Comparison of ENCODE assay signal across 8 cellular contexts in the genomic region with DNA sequence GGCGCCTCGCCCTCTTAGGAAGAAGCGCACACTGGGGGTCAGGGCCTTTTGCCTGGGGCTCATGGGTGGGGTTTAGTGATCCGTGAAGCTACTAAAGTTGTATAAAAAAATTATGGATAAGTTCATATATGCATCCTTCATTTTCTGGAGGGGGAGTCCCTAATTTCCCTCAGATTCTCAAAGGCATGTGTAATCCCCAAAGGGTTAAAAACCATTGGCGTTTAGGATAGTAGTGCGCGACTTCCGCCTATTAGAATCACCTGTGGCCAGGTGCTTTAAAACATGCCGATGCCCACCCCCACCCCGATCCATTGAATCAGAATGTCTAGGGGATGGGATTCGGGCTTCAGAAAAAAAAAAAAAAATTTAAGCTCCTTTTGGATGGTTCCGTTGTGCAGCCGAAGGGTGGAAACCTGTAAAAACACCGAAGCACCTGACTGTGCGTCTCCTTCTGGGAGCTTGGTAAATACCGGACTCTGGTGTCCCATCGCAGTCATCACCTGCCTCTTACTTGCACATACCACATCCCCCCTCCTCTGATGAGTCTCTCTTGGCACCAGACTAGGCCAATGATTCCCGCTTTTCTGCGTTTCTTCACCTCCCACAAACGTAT. TPM values are rescaled to one million over a fixed set of nuclear protein-coding genes. Genes with fewer than 3 reads are reported as not detected.
A peak's percentile ranks its signal among the peaks of the same experiment; 100 is the strongest.
DNase-seq lines count a peak whose midpoint lies in the region; ATAC-seq lines count a peak whose summit lies in the region.

No MANE protein-coding gene starts in this region.

- H3K27me3 ChIP-seq in Karpas-422 (ENCODE audit: low read length) (no peaks in the 10 kb centered on the region), muscle layer of colon (ENCODE audit: control insufficient read depth in 1 of 2, insufficient read depth in 2 of 2, low read length in 2 of 2) (no peaks in the 10 kb centered on the region)

- peaks cover 21% of the 10 kb centered on the region for H3K36me3 Mint-ChIP-seq in dendritic cell treated with granulocyte-macrophage colony-stimulating factor and Interleukin-4, amounts not matched to agents 40 ng/mL and 50 ng/mL, for 4 days (ENCODE audit: low read depth)

- DNase-seq in G401 (ENCODE audit: low spot score) (peak; percentile 67), Karpas-422 (no peak), activated gamma-delta T cell treated with Interleukin-2 at 50 U/mL for 16 hours (no peak), GOT3 (lab: John Stamatoyannopoulos, UW) (no peak), LoVo (ENCODE audit: low spot score) (no peak)

- H3K4me1 ChIP-seq in Karpas-422 (ENCODE audit: low read length) (peaks cover 21% of the 10 kb centered on the region), muscle layer of colon (ENCODE audit: insufficient read depth, low read length) (peaks cover 12% of the 10 kb centered on the region)

- peak overlapping the region; percentile 90 for H3K27ac Mint-ChIP-seq in dendritic cell treated with granulocyte-macrophage colony-stimulating factor and Interleukin-4, amounts not matched to agents 40 ng/mL and 50 ng/mL, for 4 days

- H3K27ac ChIP-seq in Karpas-422 (ENCODE audit: low read length) (peak overlapping the region; percentile 64), muscle layer of colon (ENCODE audit: low read depth, low read length) (peak overlapping the region; percentile 96)

- in situ Hi-C loops in G401 (cut with HindIII; ENCODE audit: low sequenced_read_pairs), result no loop called here

- H3K4me1 Mint-ChIP-seq in dendritic cell treated with granulocyte-macrophage colony-stimulating factor and Interleukin-4, amounts not matched to agents 40 ng/mL and 50 ng/mL, for 4 days (ENCODE audit: low read depth), result peaks cover 38% of the 10 kb centered on the region

- peaks cover 17% of the 10 kb centered on the region for H3K79me2 ChIP-seq in Karpas-422 (ENCODE audit: low read length)

- H3K36me3 ChIP-seq in Karpas-422 (ENCODE audit: insufficient read depth, low read length), result peaks cover 11% of the 10 kb centered on the region; the same call in 1 of the 2 replicates
- H3K36me3 ChIP-seq in muscle layer of colon (ENCODE audit: insufficient read depth, low read length), result peaks cover 5% of the 10 kb centered on the region

- H4K20me1 ChIP-seq in Karpas-422 (ENCODE audit: insufficient read depth, low read depth, low read length), result no peaks in the 10 kb centered on the region

- peak overlapping the region; percentile 81 for H3K4me3 Mint-ChIP-seq in dendritic cell treated with granulocyte-macrophage colony-stimulating factor and Interleukin-4, amounts not matched to agents 40 ng/mL and 50 ng/mL, for 4 days

- peak overlapping the region; percentile 95 for H3K4me2 ChIP-seq in Karpas-422 (ENCODE audit: low read depth, low read length, poor library complexity, severe bottlenecking)

- H3K4me3 ChIP-seq in Karpas-422 (ENCODE audit: low read length) (peak overlapping the region; percentile 99), muscle layer of colon (ENCODE audit: low read depth in 1 of 2, low read length in 2 of 2) (peak overlapping the region; percentile 80 to 85)

- no peaks in the 10 kb centered on the region for H3K9me3 Mint-ChIP-seq in dendritic cell treated with granulocyte-macrophage colony-stimulating factor and Interleukin-4, amounts not matched to agents 40 ng/mL and 50 ng/mL, for 4 days

- H3K27me3 Mint-ChIP-seq in dendritic cell treated with granulocyte-macrophage colony-stimulating factor and Interleukin-4, amounts not matched to agents 40 ng/mL and 50 ng/mL, for 4 days, result no peaks in the 10 kb centered on the region

- H3K9me3 ChIP-seq in Karpas-422 (ENCODE audit: low read length) (no peaks in the 10 kb centered on the region), muscle layer of colon (ENCODE audit: low read length) (no peaks in the 10 kb centered on the region)

- H2AFZ ChIP-seq in Karpas-422 (ENCODE audit: low read length), result peak overlapping the region; percentile 97

- ATAC-seq in HG03469 (IDR thresholded peaks at IDR 0.05; ENCODE audit: unreplicated experiment), result no peak

- H3K9ac ChIP-seq in Karpas-422 (ENCODE audit: low read length) (peak overlapping the region; percentile 96), muscle layer of colon (ENCODE audit: low read length) (peak overlapping the region; percentile 89)

- H3K9me2 ChIP-seq in Karpas-422 (replicated peaks; ENCODE audit: insufficient read depth, low read length), result no peaks in the 10 kb centered on the region

- intact Hi-C loops in dendritic cell treated with granulocyte-macrophage colony-stimulating factor and Interleukin-4, amounts not matched to agents 40 ng/mL and 50 ng/mL, for 4 days (cut with micrococcal nuclease), result no loop called here

RNA-seq across cellular contexts. Expression of a gene that starts 0.6 kb away (rescaled TPM):
- total RNA-seq in G401 (2014; rRNA removed; shearing (Covaris generic)), result 6.9 and 7.4 TPM in 2 replicates
- 21.4 and 34.8 TPM in 2 replicates for total RNA-seq in Karpas-422 (2014; rRNA removed; shearing (Covaris generic); ENCODE audit: low replicate concordance)
